In the genomic region with DNA sequence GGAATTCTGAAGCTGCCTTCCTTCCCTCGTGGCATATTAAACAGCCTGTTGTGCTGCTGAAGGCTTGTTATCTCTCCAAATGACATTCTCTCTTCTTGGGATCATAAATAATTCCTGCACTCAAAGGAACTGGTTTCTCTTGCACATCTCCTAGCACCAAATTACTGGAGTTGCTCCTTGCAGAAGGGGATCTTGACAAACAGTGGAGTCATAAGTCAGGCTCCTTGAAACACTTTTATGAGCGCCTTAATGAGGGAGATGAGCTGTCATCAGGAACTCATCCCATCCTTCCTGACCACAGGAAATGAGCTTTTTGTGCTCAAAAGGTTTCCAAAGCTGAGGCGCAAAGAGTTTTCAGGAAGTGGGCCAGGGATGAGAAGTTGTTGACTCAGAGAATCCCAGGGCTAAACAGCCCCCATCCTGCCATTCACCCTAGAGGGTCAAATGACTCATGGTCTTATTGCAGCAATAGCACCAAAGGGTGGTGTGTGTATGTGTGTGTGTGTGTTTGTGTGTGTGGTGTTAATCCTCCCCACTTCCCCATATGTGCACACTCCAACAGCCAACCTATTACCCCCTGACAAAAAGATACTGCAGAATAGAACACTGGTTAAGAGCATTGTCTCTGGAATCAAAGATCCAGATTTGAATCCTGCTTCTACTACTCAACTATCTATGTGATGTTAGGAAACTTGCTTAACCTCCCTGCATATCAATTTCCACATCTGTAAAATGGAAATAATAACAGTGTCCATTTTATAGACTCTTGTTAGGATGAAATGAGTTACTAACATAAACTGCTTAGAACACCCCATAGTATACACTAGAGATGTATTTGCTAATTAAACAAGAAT, we compare ENCODE assay signal across 8 cellular contexts. TPM values are rescaled to one million over a fixed set of nuclear protein-coding genes. Genes with fewer than 3 reads are reported as not detected.
DNase-seq lines count a peak whose midpoint lies in the region; ATAC-seq and TF ChIP-seq lines count a peak whose summit lies in the region.

No MANE protein-coding gene starts in this region.

- H4K20me1 ChIP-seq in GM23248 (ENCODE audit: insufficient read depth), result no peaks in the 10 kb centered on the region

- H3K9me2 ChIP-seq in GM23248 (ENCODE audit: insufficient read depth), result no peaks in the 10 kb centered on the region

- no peaks in the 10 kb centered on the region for H3K9me3 ChIP-seq in GM23248 (ENCODE audit: low read depth)
- H3K9me3 ChIP-seq in gastrocnemius medialis, result no peaks in the 10 kb centered on the region
- no peaks in the 10 kb centered on the region for H3K9me3 ChIP-seq in prostate gland
- H3K9me3 ChIP-seq in HAP-1, result no peaks in the 10 kb centered on the region

- no peak overlapping the region for H2AFZ ChIP-seq in GM23248

- H3K27ac ChIP-seq in GM23248 (peak overlapping the region; percentile 65), gastrocnemius medialis (peak overlapping the region in 3 of 4 donors; percentile 8 to 21 (median 19)), prostate gland (no peak overlapping the region)

- no peak for TF ChIP-seq CTCF in fibroblast of pulmonary artery (IDR thresholded peaks at IDR 0.05; ENCODE audit: low read length, missing control alignments)
- TF ChIP-seq CTCF in gastrocnemius medialis (IDR thresholded peaks at IDR 0.05 in 4 of 5, conservative IDR thresholded peaks at IDR 0.05 in 1 of 5), result no peak
- TF ChIP-seq CTCF in prostate gland (IDR thresholded peaks at IDR 0.05), result no peak

- H3K27me3 ChIP-seq in GM23248 (replicated peaks; ENCODE audit: insufficient read depth) (no peaks in the 10 kb centered on the region), gastrocnemius medialis (no peaks in the 10 kb centered on the region), prostate gland (replicated peaks; ENCODE audit: insufficient read depth) (no peaks in the 10 kb centered on the region), HAP-1 (ENCODE audit: low read depth) (no peaks in the 10 kb centered on the region)

- H3K4me3 ChIP-seq in GM23248 (no peak overlapping the region), fibroblast of pulmonary artery (replicated peaks; ENCODE audit: low read depth, low read length) (no peak overlapping the region), gastrocnemius medialis (no peak overlapping the region), prostate gland (no peak overlapping the region), HAP-1 (no peak overlapping the region)

- intact Hi-C loops in gastrocnemius medialis (cut with DNase I; ENCODE audit: low total_unique reads), result no loop called here
- intact Hi-C loops in prostate gland (cut with DNase I), result loop anchor here (5.0 kb wide), 1 partner anchor 61 kb away; no protein-coding TSS in a partner anchor

- TF ChIP-seq POLR2A in gastrocnemius medialis (IDR thresholded peaks at IDR 0.05) (no peak), prostate gland (IDR thresholded peaks at IDR 0.05) (no peak)

- DNase-seq in GM23248, result peak; percentile 98
- DNase-seq in RPMI7951 (ENCODE audit: low read depth), result peak; percentile 100
- DNase-seq in fibroblast of pulmonary artery (ENCODE audit: low read depth), result peak; percentile 98
- peak; percentile 35 to 49 for DNase-seq in gastrocnemius medialis
- no peak for DNase-seq in prostate gland (ENCODE audit: low spot score)
- no peak for DNase-seq in HAP-1 (ENCODE audit: low spot score in 2 of 2)

- ATAC-seq in gastrocnemius medialis (peak in 1 of 2 donors; percentile 19), HG02840 (IDR thresholded peaks at IDR 0.05; ENCODE audit: low FRiP score, unreplicated experiment) (no peak), GM18498 (IDR thresholded peaks at IDR 0.05; ENCODE audit: unreplicated experiment) (no peak)

- in situ Hi-C loops in GM23248 (cut with MboI) (no loop called here), gastrocnemius medialis (cut with MboI; ENCODE audit: low sequenced_read_pairs in 4 of 4) (no loop called here), HAP-1 (cut with MboI; ENCODE audit: low sequenced_read_pairs) (no loop called here)

- H3K36me3 ChIP-seq in GM23248 (ENCODE audit: low read depth) (no peaks in the 10 kb centered on the region), gastrocnemius medialis (no peaks in the 10 kb centered on the region), prostate gland (no peaks in the 10 kb centered on the region), HAP-1 (replicated peaks) (no peaks in the 10 kb centered on the region)

- peak overlapping the region; percentile 64 for H3K4me2 ChIP-seq in GM23248 (ENCODE audit: unreplicated experiment)

- H3K9ac ChIP-seq in GM23248, result no peak overlapping the region

- H3K79me2 ChIP-seq in GM23248 (ENCODE audit: insufficient read depth), result peaks cover 14% of the 10 kb centered on the region

- H3K4me1 ChIP-seq in GM23248 (ENCODE audit: insufficient read depth), result peaks cover 47% of the 10 kb centered on the region
- peaks cover 14% of the 10 kb centered on the region in 2 donors for H3K4me1 ChIP-seq in gastrocnemius medialis
- H3K4me1 ChIP-seq in prostate gland (replicated peaks), result no peaks in the 10 kb centered on the region
- peaks cover 10% of the 10 kb centered on the region for H3K4me1 ChIP-seq in HAP-1

- 0 to 2% methylated on average over 3 of the region's 3 CpGs for WGBS in GM23248 (ENCODE audit: low coverage in 1 of 2, low lambda C conversion rate in 2 of 2, missing lambda C conversion rate in 2 of 2), 2 experiments
- WGBS in prostate gland, result 42% methylated on average over 3 of the region's 3 CpGs

- H3F3A ChIP-seq in GM23248 (ENCODE audit: insufficient read depth), result peaks cover 34% of the 10 kb centered on the region

RNA-seq across cellular contexts. Expression of a gene that starts 2.8 kb away (rescaled TPM):
- 74.7 and 82.2 TPM in 2 replicates for total RNA-seq in GM23248 (2014; rRNA removed; shearing (Covaris generic))
- 15.1 and 15.4 TPM in 2 replicates for polyA plus RNA-seq in GM23248 (2016; fragmentation: Nextera tagmentation; extraction: Ambion mirVana)
- total RNA-seq in RPMI7951 (2014; rRNA removed; shearing (Covaris generic)), result 124 and 142 TPM in 2 replicates
- total RNA-seq in gastrocnemius medialis (100 to 1,000 TPM; 318 to 516 (median 364) TPM), prostate gland (100 to 1,000 TPM in 1 of 2 donors, 10 to 100 TPM in 1; 75.0 to 131 TPM)

RNA-seq across cellular contexts. Expression of a gene that starts 38.7 kb away (rescaled TPM):
- 4.6 and 9.5 TPM in 2 replicates for total RNA-seq in GM23248 (2014; rRNA removed; shearing (Covaris generic))
- 1.3 and 1.7 TPM in 2 replicates for polyA plus RNA-seq in GM23248 (2016; fragmentation: Nextera tagmentation; extraction: Ambion mirVana)
- 5.5 and 5.6 TPM in 2 replicates for total RNA-seq in RPMI7951 (2014; rRNA removed; shearing (Covaris generic))
- 1 to 10 TPM; 2.7 to 7.0 (median 4.2) TPM for total RNA-seq in gastrocnemius medialis
- 10 to 100 TPM in 1 of 2 donors, 1 to 10 TPM in 1; 4.7 to 11.1 TPM for total RNA-seq in prostate gland

Comparison
In these comparisons a context has a peak if more than half of its experiments do, and no peak if none do; other contexts are left out.
1. DNase-seq: peak in GM23248 (single experiment), RPMI7951 (single experiment), fibroblast of pulmonary artery (single experiment) and gastrocnemius medialis (2 of 2); none in prostate gland (single experiment) and HAP-1 (0 of 2).
2. H3K27ac ChIP-seq: peak in GM23248 (single experiment) and gastrocnemius medialis (3 of 4); none in prostate gland (0 of 2).